In genomic region chr7:49228447-49228846, GRCh38 we compare ENCODE assay signal across 24 cellular contexts.
DNase-seq lines count a peak whose midpoint lies in the region; TF ChIP-seq lines count a peak whose summit lies in the region.
"Had no signal": no experiment of that assay in that cellular context is flagged by ENCODE, and none has a peak within 500 bp of the region (broad histone marks: within the 10 kb centered on the region; RNA-seq: fewer than 3 reads in every experiment).

No MANE protein-coding gene starts in this region.

- H3K27me3 ChIP-seq in MM.1S (replicated peaks; ENCODE audit: insufficient read depth, low read length) = no peaks in the 10 kb centered on the region
- H3K27me3 ChIP-seq in mesendoderm (ENCODE audit: insufficient read depth, low read length, poor library complexity) = no peaks in the 10 kb centered on the region
- H3K27me3 ChIP-seq: MG63 had no signal

- H3K18ac ChIP-seq in mesendoderm (ENCODE audit: low read length) = peak overlapping the region; percentile 96

- H2BK5ac ChIP-seq in mesendoderm (ENCODE audit: low read length) = no peak overlapping the region

- H3K27ac ChIP-seq in MM.1S (ENCODE audit: low read length) = peak overlapping the region; percentile 34; the same call in 1 of the 2 replicates
- peak overlapping the region; percentile 13 for H3K27ac ChIP-seq in epithelial cell of prostate
- no peak overlapping the region for H3K27ac ChIP-seq in mesendoderm (ENCODE audit: low read depth, low read length)
- no peak overlapping the region for H3K27ac ChIP-seq in RWPE1
- H3K27ac ChIP-seq: 22Rv1, C4-2B, PC-9 had no signal

- no peaks in the 10 kb centered on the region for H3F3A ChIP-seq in MM.1S (ENCODE audit: insufficient read depth, low read length)

- H3K4me1 ChIP-seq in ES-I3 (ENCODE audit: insufficient read depth, low read length) (peaks cover 16% of the 10 kb centered on the region), MM.1S (ENCODE audit: low read length) (peaks cover 8% of the 10 kb centered on the region; the same call in 1 of the 2 replicates), mesendoderm (ENCODE audit: control insufficient read depth, low read depth, low read length) (peaks cover 4% of the 10 kb centered on the region)
- H3K4me1 ChIP-seq: Caco-2 had no signal

- POLR2A ChIA-PET in RWPE1 (lab: Yijun Ruan, JAX; ENCODE audit: low non-redundant PET) = no interaction called here

- H2BK15ac ChIP-seq in mesendoderm (replicated peaks; ENCODE audit: low read depth) = peak overlapping the region; percentile 57

- no peak overlapping the region for H3K4ac ChIP-seq in mesendoderm (ENCODE audit: low read depth, low read length)

- peak overlapping the region; percentile 16; the same call in 1 of the 2 replicates for H3K4me2 ChIP-seq in MM.1S (ENCODE audit: low read depth, low read length)
- H3K4me2 ChIP-seq in mesendoderm (ENCODE audit: low read length) = no peak overlapping the region
- H3K4me2 ChIP-seq: PC-9 had no signal

- CTCF ChIA-PET in RWPE1 (lab: Yijun Ruan, JAX) = no interaction called here

- DNase-seq in MM.1S (no peak), epithelial cell of prostate (ENCODE audit: low read depth, low spot score) (no peak), mesendoderm (peak; percentile 65), GM03348 (ENCODE audit: low spot score) (no peak), DMS79 treated with DMSO at 0.1 percent for 48 hours (lab: John Stamatoyannopoulos, UW) (no peak), T-helper 1 cell (no peak), RWPE1 (ENCODE audit: low spot score) (no peak)
- DNase-seq: Caco-2; CD8-positive, alpha-beta T cell; EL; GF-D8; IMR-90; KG1; MG63; NCI-H2029; NCI-H446 treated with DMSO at 0.1 percent for 48 hours; NCI-H526; NCI-H82; NK-92 treated with Interleukin-12 subunit alpha and Interleukin-12 subunit beta, amount 100 ng/mL, for 24 hours; PC-9; Right ventricle myocardium superior had no signal

- H3K79me1 ChIP-seq in mesendoderm (ENCODE audit: low read length) = no peaks in the 10 kb centered on the region

- no peaks in the 10 kb centered on the region for H3K79me2 ChIP-seq in MM.1S (ENCODE audit: low read length)
- no peaks in the 10 kb centered on the region for H3K79me2 ChIP-seq in mesendoderm (ENCODE audit: control insufficient read depth, insufficient read depth, low read length)

- H3K23ac ChIP-seq in mesendoderm (ENCODE audit: low read length) = no peak overlapping the region

- TF ChIP-seq CTCF in MM.1S (IDR thresholded peaks at IDR 0.05; ENCODE audit: low read length) = no peak
- TF ChIP-seq CTCF in RWPE1 (conservative IDR thresholded peaks at IDR 0.05; ENCODE audit: low read depth) = no peak

- no peak overlapping the region for H4K5ac ChIP-seq in mesendoderm (ENCODE audit: low read length)

- H3K36me3 ChIP-seq in ES-I3 (ENCODE audit: insufficient read depth, low read length) (no peaks in the 10 kb centered on the region), MM.1S (replicated peaks; ENCODE audit: insufficient read depth, low read length) (no peaks in the 10 kb centered on the region), mesendoderm (ENCODE audit: control insufficient read depth, insufficient read depth, low read length) (no peaks in the 10 kb centered on the region)
- H3K36me3 ChIP-seq: MG63 had no signal

- peak overlapping the region; percentile 10; the same call in 1 of the 2 replicates for H2AFZ ChIP-seq in MM.1S (ENCODE audit: low read length)
- H2AFZ ChIP-seq: PC-9 had no signal

- no peak overlapping the region for H3K4me3 ChIP-seq in MM.1S (ENCODE audit: low read length)
- no peak overlapping the region for H3K4me3 ChIP-seq in mesendoderm (ENCODE audit: low read length)
- H3K4me3 ChIP-seq: MG63, PC-9 had no signal

- H3K9me3 ChIP-seq in ES-I3 (ENCODE audit: control insufficient read depth, insufficient read depth, low read length) (no peaks in the 10 kb centered on the region; the same call in 1 of the 2 replicates), MM.1S (replicated peaks; ENCODE audit: insufficient read depth, low read length) (no peaks in the 10 kb centered on the region)
- H3K9me3 ChIP-seq: Caco-2, MG63 had no signal

- no peaks in the 10 kb centered on the region for H4K20me1 ChIP-seq in MM.1S (ENCODE audit: insufficient read depth, low read length)

- H2BK120ac ChIP-seq in mesendoderm (ENCODE audit: low read depth, low read length) = no peak overlapping the region

- H3K9me2 ChIP-seq in MM.1S (replicated peaks; ENCODE audit: insufficient read depth, low read length) = no peaks in the 10 kb centered on the region

- H3K9ac ChIP-seq in ES-I3 (ENCODE audit: low read depth, low read length) (peak overlapping the region; percentile 9; the same call in 1 of the 2 replicates), MM.1S (ENCODE audit: low read length) (no peak overlapping the region), mesendoderm (ENCODE audit: low read length) (no peak overlapping the region)

- no peak overlapping the region for H3K56ac ChIP-seq in mesendoderm (ENCODE audit: low read length)

- H4K8ac ChIP-seq in mesendoderm (ENCODE audit: low read depth, low read length) = no peak overlapping the region

- H2AK5ac ChIP-seq in mesendoderm (ENCODE audit: low read length) = no peak overlapping the region

Comparison
In these comparisons a context has a peak if more than half of its experiments do, and no peak if none do; other contexts are left out.
1. H3K27ac ChIP-seq: peak in MM.1S (single experiment) and epithelial cell of prostate (single experiment); none in mesendoderm (single experiment) and RWPE1 (single experiment).